In the genomic region with DNA sequence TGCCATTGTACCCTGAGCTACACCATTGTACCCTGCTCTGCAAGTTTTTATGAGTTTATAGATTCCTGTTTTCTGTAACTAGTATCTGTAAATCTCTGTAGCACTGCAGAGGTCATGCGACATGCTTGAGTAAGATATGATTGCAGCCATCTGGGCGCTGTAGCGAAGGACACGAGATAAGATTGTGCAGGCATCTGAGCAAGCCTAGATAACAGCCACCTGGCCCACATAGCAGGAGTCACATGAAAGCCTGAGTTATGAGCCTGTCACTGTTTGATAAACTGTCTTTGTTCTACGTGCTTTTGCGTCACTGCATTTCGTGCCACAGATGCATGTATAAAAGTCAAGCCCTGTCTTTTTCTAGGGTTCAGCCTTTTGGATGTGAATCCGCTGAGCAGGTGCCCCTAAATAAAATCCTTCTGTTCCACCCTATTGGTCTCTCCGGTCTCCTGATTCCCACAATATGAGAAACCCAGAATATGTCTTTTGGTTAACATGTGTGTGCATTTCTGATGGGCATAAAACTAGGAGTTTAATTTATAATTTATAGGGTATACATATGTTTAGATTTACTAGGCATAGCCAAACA, we compare ENCODE assay signal across 21 cellular contexts.
"Had no signal": no experiment of that assay in that cellular context is flagged by ENCODE, and none has a peak within 500 bp of the region (broad histone marks: within the 10 kb centered on the region; RNA-seq: fewer than 3 reads in every experiment).

No MANE protein-coding gene starts in this region.

- H3K27ac Mint-ChIP-seq: activated CD4-positive, alpha-beta memory T cell treated with anti-CD3 and anti-CD28 coated beads, Interleukin-2, amount 10 ng/mL, durations not matched to agents 7 days and 5 days; activated CD4-positive, alpha-beta T cell treated with anti-CD3 and anti-CD28 coated beads, Interleukin-2, amount 10 ng/mL, durations not matched to agents 7 days and 5 days; activated naive CD4-positive, alpha-beta T cell treated with anti-CD3 and anti-CD28 coated beads for 36 hours; activated naive CD8-positive, alpha-beta T cell; activated T-helper 17 cell treated with anti-CD3 and anti-CD28 coated beads, Interleukin-2, amount 50 U/mL, for 72 hours; brain had no signal

- H3K4me1 Mint-ChIP-seq: activated CD4-positive, alpha-beta memory T cell treated with anti-CD3 and anti-CD28 coated beads, Interleukin-2, amount 10 ng/mL, durations not matched to agents 7 days and 5 days; activated CD4-positive, alpha-beta T cell treated with anti-CD3 and anti-CD28 coated beads, Interleukin-2, amount 10 ng/mL, durations not matched to agents 7 days and 5 days; activated T-helper 17 cell treated with anti-CD3 and anti-CD28 coated beads, Interleukin-2, amount 50 U/mL, for 72 hours; brain had no signal

- H3K9ac ChIP-seq: SK-N-SH had no signal

- H3K27ac ChIP-seq: VCaP had no signal

- H3K9me3 ChIP-seq: SK-N-SH had no signal

- H3K4me2 ChIP-seq: SK-N-SH had no signal

- H3K9me2 ChIP-seq: SK-N-SH had no signal

- H3K27me3 Mint-ChIP-seq: activated CD4-positive, alpha-beta memory T cell treated with anti-CD3 and anti-CD28 coated beads, Interleukin-2, amount 10 ng/mL, durations not matched to agents 7 days and 5 days; activated CD4-positive, alpha-beta T cell treated with anti-CD3 and anti-CD28 coated beads, Interleukin-2, amount 10 ng/mL, durations not matched to agents 7 days and 5 days; activated naive CD8-positive, alpha-beta T cell; activated T-helper 17 cell treated with anti-CD3 and anti-CD28 coated beads, Interleukin-2, amount 50 U/mL, for 72 hours had no signal

- DNase-seq: activated CD4-positive, alpha-beta memory T cell treated with anti-CD3 and anti-CD28 coated beads, Interleukin-2, amount 10 ng/mL, durations not matched to agents 7 days and 5 days; activated CD4-positive, alpha-beta T cell treated with anti-CD3 and anti-CD28 coated beads, Interleukin-2, amount 10 ng/mL, durations not matched to agents 7 days and 5 days; activated CD4-positive, CD25-positive, alpha-beta regulatory T cell; activated gamma-delta T cell; activated naive CD4-positive, alpha-beta T cell treated with anti-CD3 and anti-CD28 coated beads for 36 hours; activated T-cell treated with anti-CD3 and anti-CD28 coated beads for 4 hours; activated T-cell treated with anti-CD3 and anti-CD28 coated beads, Interleukin-2, amount 50 U/mL, for 48 hours; amygdala; NCI-H1092; NCI-H1417; NCI-H1930; NCI-H524; RPMI8226; SK-N-SH; T-helper 1 cell had no signal

- H3K4me3 Mint-ChIP-seq: activated CD4-positive, alpha-beta memory T cell treated with anti-CD3 and anti-CD28 coated beads, Interleukin-2, amount 10 ng/mL, durations not matched to agents 7 days and 5 days; activated CD4-positive, alpha-beta T cell treated with anti-CD3 and anti-CD28 coated beads, Interleukin-2, amount 10 ng/mL, durations not matched to agents 7 days and 5 days; activated naive CD4-positive, alpha-beta T cell treated with anti-CD3 and anti-CD28 coated beads for 36 hours; activated naive CD8-positive, alpha-beta T cell; activated T-helper 17 cell treated with anti-CD3 and anti-CD28 coated beads, Interleukin-2, amount 50 U/mL, for 72 hours; brain had no signal

- ATAC-seq: activated T-helper 17 cell treated with anti-CD3 and anti-CD28 coated beads, Interleukin-2, amount 50 U/mL, for 72 hours; Panc1; Right ventricle myocardium inferior had no signal

- H3K36me3 Mint-ChIP-seq: brain had no signal

- H3K9me3 Mint-ChIP-seq: activated T-helper 17 cell treated with anti-CD3 and anti-CD28 coated beads, Interleukin-2, amount 50 U/mL, for 72 hours had no signal
